19 cellular contexts compared by ENCODE assay signal in genomic region chr6:162264581-162264980, GRCh38.
DNase-seq lines count a peak whose midpoint lies in the region; ATAC-seq and TF ChIP-seq lines count a peak whose summit lies in the region.
"Had no signal": no experiment of that assay in that cellular context is flagged by ENCODE, and none has a peak within 500 bp of the region (broad histone marks: within the 10 kb centered on the region; RNA-seq: fewer than 3 reads in every experiment).

No MANE protein-coding gene starts in this region.

- H3K36me3 Mint-ChIP-seq in GM23338 (ENCODE audit: low read depth): no peaks in the 10 kb centered on the region
- H3K36me3 Mint-ChIP-seq in nephron (ENCODE audit: low read depth): no peaks in the 10 kb centered on the region

- H3K4me1 Mint-ChIP-seq in GM23338: peaks cover 8% of the 10 kb centered on the region
- H3K4me1 Mint-ChIP-seq in nephron: peaks cover 6% of the 10 kb centered on the region

- ATAC-seq in GM23338 (peak; percentile 31; the same call in 1 of the 3 replicates), HG03565 (IDR thresholded peaks at IDR 0.05; ENCODE audit: unreplicated experiment) (no peak), GM18861 (IDR thresholded peaks at IDR 0.05; ENCODE audit: unreplicated experiment) (no peak)
- ATAC-seq: A549, HepG2 had no signal

- H3K27me3 ChIP-seq in GM23338 (ENCODE audit: insufficient read depth) (no peaks in the 10 kb centered on the region), brain microvascular endothelial cell (replicated peaks) (no peaks in the 10 kb centered on the region)

- H3K4me3 Mint-ChIP-seq in GM23338 (no peak overlapping the region), nephron (no peak overlapping the region)
- H3K4me3 Mint-ChIP-seq: CD4-positive, alpha-beta T cell; IgD-negative memory B cell had no signal

- H3K4me1 ChIP-seq in GM23338 (ENCODE audit: insufficient read depth): no peaks in the 10 kb centered on the region
- H3K4me1 ChIP-seq: A549, Caco-2, HAP-1 had no signal

- H3K27ac Mint-ChIP-seq in GM23338 (no peak overlapping the region), nephron (peak overlapping the region in 2 of 3 experiments; percentile 68)
- H3K27ac Mint-ChIP-seq: CD4-positive, alpha-beta T cell; IgD-negative memory B cell had no signal

- H3K27ac ChIP-seq in GM23338 (ENCODE audit: low read depth): no peak overlapping the region
- no peak overlapping the region for H3K27ac ChIP-seq in brain microvascular endothelial cell
- H3K27ac ChIP-seq: 22Rv1, A549, C4-2B had no signal

- no peaks in the 10 kb centered on the region for H3F3A ChIP-seq in GM23338 (replicated peaks; ENCODE audit: low read depth)

- H3K9me3 Mint-ChIP-seq in GM23338 (no peaks in the 10 kb centered on the region), nephron (no peaks in the 10 kb centered on the region)

- H3K4me3 ChIP-seq in GM23338: no peak overlapping the region
- H3K4me3 ChIP-seq in brain microvascular endothelial cell (ENCODE audit: low read depth, low read length): no peak overlapping the region
- H3K4me3 ChIP-seq: A549, HAP-1 had no signal

- in situ Hi-C loops in brain microvascular endothelial cell (cut with HindIII; ENCODE audit: low pct_ligation_motif_present, low sequenced_read_pairs): no loop called here

- H3K79me2 ChIP-seq in GM23338 (replicated peaks; ENCODE audit: insufficient read depth): no peaks in the 10 kb centered on the region

- TF ChIP-seq CTCF in GM23338 (conservative IDR thresholded peaks at IDR 0.05; ENCODE audit: low read depth in 2 of 2) (no peak), nephron (IDR thresholded peaks at IDR 0.05; ENCODE audit: unreplicated experiment in 3 of 3) (no peak), brain microvascular endothelial cell (IDR thresholded peaks at IDR 0.05; ENCODE audit: low read depth, low read length, missing control alignments) (no peak)

- intact Hi-C loops in head of caudate nucleus (cut with DNase I): no loop called here

- no peaks in the 10 kb centered on the region for H3K36me3 ChIP-seq in GM23338 (ENCODE audit: insufficient read depth)
- H3K36me3 ChIP-seq in brain microvascular endothelial cell (replicated peaks): no peaks in the 10 kb centered on the region
- H3K36me3 ChIP-seq: HAP-1 had no signal

- H3K9me2 ChIP-seq in GM23338 (ENCODE audit: insufficient read depth): no peaks in the 10 kb centered on the region

- DNase-seq in GM23338 (ENCODE audit: low spot score) (no peak), head of caudate nucleus (peak in 31 of 42 donors; percentile 9 to 76 (median 46)), putamen (ENCODE audit: low spot score) (peak; percentile 74), brain microvascular endothelial cell (no peak)
- DNase-seq: AML-193; Caco-2; CD4-positive, alpha-beta T cell; DMS79; GDM1; KBM-7 had no signal

- no peak overlapping the region for H2AFZ ChIP-seq in GM23338

- H4K20me1 ChIP-seq in GM23338 (replicated peaks; ENCODE audit: insufficient read depth): no peaks in the 10 kb centered on the region

- H3K4me2 ChIP-seq in GM23338: no peak overlapping the region
- H3K4me2 ChIP-seq: A549 had no signal

- H3K27me3 Mint-ChIP-seq in GM23338 (ENCODE audit: insufficient read depth, low read depth, poor library complexity) (peaks cover 6% of the 10 kb centered on the region), nephron (ENCODE audit: low read depth) (no peaks in the 10 kb centered on the region)
- H3K27me3 Mint-ChIP-seq: CD4-positive, alpha-beta T cell; IgD-negative memory B cell had no signal

TF ChIP-seq in GM23338, 12 proteins besides CTCF, POLR2A, EP300 and RAD21:
- TF ChIP-seq CREB1 (CRISPR knock-in tag; IDR thresholded peaks at IDR 0.05; ENCODE audit: low read depth): no peak
- no peak for TF ChIP-seq EZH2phosphoT487 (IDR thresholded peaks at IDR 0.05; ENCODE audit: unreplicated experiment)
- no peak for TF ChIP-seq POLR2AphosphoS5 (IDR thresholded peaks at IDR 0.05; ENCODE audit: low read depth)

Comparison
In these comparisons a context has a peak if more than half of its experiments do, and no peak if none do; other contexts are left out.
1. DNase-seq: peak in head of caudate nucleus (31 of 42) and putamen (single experiment); none in GM23338 (single experiment) and brain microvascular endothelial cell (single experiment).